Comparison of ENCODE assay signal across 8 cellular contexts in the genomic region with DNA sequence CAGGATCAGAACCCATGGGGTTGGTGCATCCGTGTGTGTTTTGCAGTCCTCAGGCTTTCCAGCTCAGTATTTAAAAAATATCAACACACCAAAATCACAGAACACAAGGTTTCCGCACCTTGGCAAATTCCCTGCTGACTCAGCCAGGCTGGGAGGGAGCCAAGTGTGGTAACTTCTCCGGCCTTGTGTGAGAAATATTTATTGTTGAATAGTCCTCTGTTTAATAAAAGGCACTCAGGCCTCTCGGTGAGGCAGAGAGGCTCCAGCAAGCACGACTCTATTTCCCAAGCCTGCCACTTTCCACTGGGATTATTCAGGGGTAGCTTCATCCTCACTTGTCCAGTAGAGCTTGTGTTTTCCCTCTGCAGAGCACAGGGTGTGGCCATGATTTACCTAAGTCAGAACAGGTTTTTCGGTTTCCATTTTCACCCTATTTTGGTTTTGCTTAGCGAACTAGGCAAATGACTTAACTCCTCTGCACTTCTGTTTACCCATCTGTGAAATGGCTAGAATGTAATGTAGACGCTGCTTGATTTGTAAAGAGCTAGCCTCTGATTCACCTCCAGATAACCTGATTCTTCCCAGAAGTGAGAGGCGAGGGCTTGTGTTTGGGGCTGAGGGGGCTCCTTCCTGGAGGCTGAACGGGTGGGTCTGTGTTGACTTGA. TPM values are rescaled to one million over a fixed set of nuclear protein-coding genes. Genes with fewer than 3 reads are reported as not detected.
DNase-seq lines count a peak whose midpoint lies in the region; ATAC-seq and TF ChIP-seq lines count a peak whose summit lies in the region.

No MANE protein-coding gene starts in this region.

- no peaks in the 10 kb centered on the region for H3K36me3 Mint-ChIP-seq in natural killer cell treated with Interleukin-12 subunit alpha and Interleukin-12 subunit beta and Interleukin-15 and Interleukin-18, amount 100 ng/mL, for 72 hours

- ATAC-seq in GM21717 (IDR thresholded peaks at IDR 0.05; ENCODE audit: unreplicated experiment): peak; percentile 97
- ATAC-seq in natural killer cell treated with Interleukin-12 subunit alpha and Interleukin-12 subunit beta and Interleukin-15 and Interleukin-18, amount 100 ng/mL, for 72 hours: no peak

- no peak overlapping the region for H3K4me3 Mint-ChIP-seq in natural killer cell treated with Interleukin-12 subunit alpha and Interleukin-12 subunit beta and Interleukin-15 and Interleukin-18, amount 100 ng/mL, for 72 hours

- TF ChIP-seq CTCF in fibroblast of the aortic adventitia (IDR thresholded peaks at IDR 0.05; ENCODE audit: insufficient read depth, low read length): no peak

- DNase-seq in GM04503 (ENCODE audit: low read depth) (peak; percentile 37), M059J (ENCODE audit: low read depth) (peak; percentile 92), fibroblast of the aortic adventitia (ENCODE audit: low read depth) (peak; percentile 88), skeletal muscle cell (ENCODE audit: low read depth) (peak; percentile 12), cerebellar nuclear complex (lab: John Stamatoyannopoulos, UW) (no peak), NCI-H510A treated with DMSO at 0.1 percent for 48 hours (lab: John Stamatoyannopoulos, UW) (no peak)
- DNase-seq in natural killer cell treated with Interleukin-12 subunit alpha and Interleukin-12 subunit beta and Interleukin-15 and Interleukin-18, amount 100 ng/mL, for 72 hours (ENCODE audit: low spot score): no peak

- no peaks in the 10 kb centered on the region for H3K4me1 Mint-ChIP-seq in natural killer cell treated with Interleukin-12 subunit alpha and Interleukin-12 subunit beta and Interleukin-15 and Interleukin-18, amount 100 ng/mL, for 72 hours (ENCODE audit: low read depth in 2 of 2)

- H3K27me3 Mint-ChIP-seq in natural killer cell treated with Interleukin-12 subunit alpha and Interleukin-12 subunit beta and Interleukin-15 and Interleukin-18, amount 100 ng/mL, for 72 hours: peaks cover 9 to 19% of the 10 kb centered on the region in 2 donors

- no peaks in the 10 kb centered on the region for H3K9me3 Mint-ChIP-seq in natural killer cell treated with Interleukin-12 subunit alpha and Interleukin-12 subunit beta and Interleukin-15 and Interleukin-18, amount 100 ng/mL, for 72 hours

- H3K4me3 ChIP-seq in fibroblast of the aortic adventitia (ENCODE audit: low read depth, low read length) (no peak overlapping the region), skeletal muscle cell (ENCODE audit: low read depth, low read length) (no peak overlapping the region)

- no peak overlapping the region for H3K27ac Mint-ChIP-seq in natural killer cell treated with Interleukin-12 subunit alpha and Interleukin-12 subunit beta and Interleukin-15 and Interleukin-18, amount 100 ng/mL, for 72 hours

RNA-seq across cellular contexts. Expression of gene CHST15, which starts 13.0 kb away (rescaled TPM):
- 15.2 and 15.6 TPM in 2 replicates for total RNA-seq in M059J (2014; rRNA removed; shearing (Covaris generic))
- total RNA-seq in fibroblast of the aortic adventitia (ENCODE audit: low replicate concordance): 2.0 and 5.6 TPM in 2 replicates
- total RNA-seq in natural killer cell treated with Interleukin-12 subunit alpha and Interleukin-12 subunit beta and Interleukin-15 and Interleukin-18, amount 100 ng/mL, for 72 hours: under 1 TPM in 1 of 2 donors, not detected in 1; 0.95 TPM

Comparison
In these comparisons a context has a peak if more than half of its experiments do, and no peak if none do; other contexts are left out.
1. DNase-seq: peak in GM04503 (single experiment), M059J (single experiment), fibroblast of the aortic adventitia (single experiment) and skeletal muscle cell (single experiment); none in cerebellar nuclear complex (0 of 2), NCI-H510A treated with DMSO at 0.1 percent for 48 hours (single experiment) and natural killer cell treated with Interleukin-12 subunit alpha and Interleukin-12 subunit beta and Interleukin-15 and Interleukin-18, amount 100 ng/mL, for 72 hours (single experiment).